8 cellular contexts compared by ENCODE assay signal in the genomic region with DNA sequence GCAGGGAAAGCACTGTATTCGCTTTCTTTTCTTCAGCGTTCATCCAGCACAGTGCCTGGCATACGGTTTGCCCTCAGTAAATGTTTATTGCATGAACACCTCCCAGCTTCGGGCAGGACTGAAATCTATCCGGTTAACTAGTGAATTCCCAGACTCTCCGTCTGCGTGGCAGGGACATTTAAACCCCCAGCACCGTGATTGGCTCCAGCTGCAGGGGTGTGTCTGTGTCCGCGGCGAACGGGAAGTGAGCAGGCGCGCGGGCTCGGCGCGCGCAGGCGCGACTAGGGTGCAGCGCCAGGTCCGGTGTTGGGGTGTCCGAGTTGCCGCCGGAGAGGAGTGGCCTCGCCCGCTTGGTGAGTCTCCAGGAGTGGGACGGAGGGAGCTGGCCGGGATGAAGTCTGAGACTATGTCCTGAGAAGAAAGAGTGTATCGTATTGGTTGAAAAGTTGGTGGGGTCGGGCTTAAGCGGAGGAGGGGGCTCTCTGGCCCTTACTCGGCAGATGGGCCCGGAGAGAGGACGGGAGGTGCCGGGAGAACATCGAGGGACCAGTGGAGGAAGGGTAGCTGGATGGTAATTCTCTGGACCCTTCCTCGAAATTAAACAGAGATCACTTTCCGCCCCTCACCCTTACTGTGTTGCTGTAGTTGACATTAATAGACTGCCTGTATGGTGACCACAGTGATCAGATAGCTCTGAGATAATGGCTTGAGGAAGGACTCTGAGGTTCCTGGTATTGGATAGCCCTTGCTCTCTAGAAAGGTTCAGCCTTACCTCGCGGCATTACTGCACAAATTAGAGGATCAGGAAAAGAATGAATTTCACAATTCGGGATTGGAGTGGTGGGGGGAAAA. TPM values are rescaled to one million over a fixed set of nuclear protein-coding genes. Genes with fewer than 3 reads are reported as not detected.
A peak's percentile ranks its signal among the peaks of the same experiment; 100 is the strongest.
DNase-seq lines count a peak whose midpoint lies in the region; ATAC-seq, FAIRE-seq and TF ChIP-seq lines count a peak whose summit lies in the region.

Gene SNAP23, plus strand, starts transcription at position 274 of the 852 bp plus-strand sequence. CDS start 16,213 bp downstream, outside the sequence.

- POLR2A ChIA-PET in PC-3 (lab: Charles Lee; ENCODE audit: unreplicated experiment), result interaction anchor here (0.5 to 0.7 kb wide), 4 partner anchors 9 to 1268 kb away, joined by 3 to 6 read pairs (median 4); partner anchors contain the start of genes HAUS2 and LRRC57

- H2AFZ ChIP-seq in PC-3 (ENCODE audit: low read length), result peak within 1 kb of the TSS; percentile 91

- H3K4me1 Mint-ChIP-seq in IgD-negative memory B cell, result peaks cover 54 to 67% (median 64%) of the 10 kb centered on the region in 3 donors

- ATAC-seq in GM21529 (IDR thresholded peaks at IDR 0.05; ENCODE audit: unreplicated experiment), result peak; percentile 74
- ATAC-seq in PC-3, result peak; percentile 89
- peak; percentile 93 for ATAC-seq in mucosa of descending colon

- DNase-seq in D721Med (ENCODE audit: insufficient read length, low spot score) (peak; percentile 96), PC-3 (peak; percentile 92), activated T-cell treated with anti-CD3 and anti-CD28 coated beads for 48 hours (ENCODE audit: low read depth) (peak; percentile 80), epithelial cell of prostate (ENCODE audit: low read depth, low spot score) (peak; percentile 76), mucosa of descending colon (peak; percentile 95 to 96 (median 96))
- DNase-seq in stimulated activated CD8-positive, alpha-beta memory T cell treated with anti-CD3 and anti-CD28 coated beads, Interleukin-4, amount 100 ng/mL, for 1 hour (ENCODE audit: low read depth in 2 of 2, low spot score in 1 of 2), result peak; percentile 48 to 66

- H3K9me3 ChIP-seq in PC-3 (ENCODE audit: low read length) (no peaks in the 10 kb centered on the region), mucosa of descending colon (no peaks in the 10 kb centered on the region)

- H3K27me3 Mint-ChIP-seq in IgD-negative memory B cell, result peaks cover 2% of the 10 kb centered on the region

- H3K4me3 Mint-ChIP-seq in IgD-negative memory B cell, result peak within 1 kb of the TSS; percentile 95 to 98 (median 98)

- no peaks in the 10 kb centered on the region for H3K9me2 ChIP-seq in PC-3 (replicated peaks; ENCODE audit: low read length)

- intact Hi-C loops in PC-3 (cut with micrococcal nuclease), result loop anchor here (5.0 kb wide), 1 partner anchor 52 kb away; the partner anchor contains the start of genes HAUS2 and LRRC57
- intact Hi-C loops in mucosa of descending colon (cut with DNase I, micrococcal nuclease), result no loop called here

- no peaks in the 10 kb centered on the region for H3K36me3 Mint-ChIP-seq in IgD-negative memory B cell

- peaks cover 28% of the 10 kb centered on the region for H3K79me2 ChIP-seq in PC-3 (ENCODE audit: low read length)

- H4K20me1 ChIP-seq in PC-3 (ENCODE audit: low read length), result no peaks in the 10 kb centered on the region

- no peak for FAIRE-seq in D721Med (lab: Jason Lieb, UNC)

- H3F3A ChIP-seq in PC-3 (ENCODE audit: low read length, unreplicated experiment), result peaks cover 7% of the 10 kb centered on the region

- TF ChIP-seq CTCF in D721Med (IDR thresholded peaks at IDR 0.05; ENCODE audit: insufficient read depth, missing control alignments), result no peak
- TF ChIP-seq CTCF in PC-3 (conservative IDR thresholded peaks at IDR 0.05; ENCODE audit: low read depth, low read length), result no peak
- TF ChIP-seq CTCF in mucosa of descending colon (IDR thresholded peaks at IDR 0.05), result no peak

- H3K27me3 ChIP-seq in PC-3 (ENCODE audit: low read length), result no peaks in the 10 kb centered on the region

- H3K4me3 ChIP-seq in PC-3 (ENCODE audit: low read length), result peak within 1 kb of the TSS; percentile 77
- H3K4me3 ChIP-seq in mucosa of descending colon, result peak within 1 kb of the TSS; percentile 33

- peak within 1 kb of the TSS; percentile 92 for H3K4me2 ChIP-seq in PC-3 (ENCODE audit: low read length)

- H3K36me3 ChIP-seq in PC-3 (ENCODE audit: low read depth, low read length) (no peaks in the 10 kb centered on the region), mucosa of descending colon (ENCODE audit: low read depth) (no peaks in the 10 kb centered on the region)

- no peaks in the 10 kb centered on the region for H3K9me3 Mint-ChIP-seq in IgD-negative memory B cell

- BruUV-seq in PC-3 (replicated peaks; lab: Mats Ljungman, UMichigan), result TSS peak; percentile 74

- peaks cover 36% of the 10 kb centered on the region for H3K4me1 ChIP-seq in PC-3 (ENCODE audit: insufficient read depth, low read length)
- peaks cover 34% of the 10 kb centered on the region for H3K4me1 ChIP-seq in mucosa of descending colon (ENCODE audit: low read depth)

- CTCF ChIA-PET in PC-3 (lab: Charles Lee), result no interaction called here

- H3K9ac ChIP-seq in PC-3 (ENCODE audit: low read length), result peak within 1 kb of the TSS; percentile 68

- peak within 1 kb of the TSS; percentile 61 for H3K27ac ChIP-seq in PC-3 (ENCODE audit: low read length)
- peak within 1 kb of the TSS; percentile 97 for H3K27ac ChIP-seq in epithelial cell of prostate

- H3K27ac Mint-ChIP-seq in IgD-negative memory B cell, result peak within 1 kb of the TSS; percentile 82 to 94 (median 93)

RNA-seq across cellular contexts. Expression of gene SNAP23, which starts in this region (rescaled TPM):
- 113 TPM for polyA plus RNA-seq in IgD-negative memory B cell
- total RNA-seq in PC-3 (2014; rRNA removed), result 40.2 and 45.1 TPM in 2 replicates
- 10 to 100 TPM; 65.3 to 97.9 (median 90.3) TPM for total RNA-seq in mucosa of descending colon

Comparison
In these comparisons a context has a peak if more than half of its experiments do, and no peak if none do; other contexts are left out.
1. Peak in every context shown above with its lines: DNase-seq, ATAC-seq, H3K4me3 ChIP-seq and H3K27ac ChIP-seq.